ENCODE assay signal across 1 cellular context in the genomic region with DNA sequence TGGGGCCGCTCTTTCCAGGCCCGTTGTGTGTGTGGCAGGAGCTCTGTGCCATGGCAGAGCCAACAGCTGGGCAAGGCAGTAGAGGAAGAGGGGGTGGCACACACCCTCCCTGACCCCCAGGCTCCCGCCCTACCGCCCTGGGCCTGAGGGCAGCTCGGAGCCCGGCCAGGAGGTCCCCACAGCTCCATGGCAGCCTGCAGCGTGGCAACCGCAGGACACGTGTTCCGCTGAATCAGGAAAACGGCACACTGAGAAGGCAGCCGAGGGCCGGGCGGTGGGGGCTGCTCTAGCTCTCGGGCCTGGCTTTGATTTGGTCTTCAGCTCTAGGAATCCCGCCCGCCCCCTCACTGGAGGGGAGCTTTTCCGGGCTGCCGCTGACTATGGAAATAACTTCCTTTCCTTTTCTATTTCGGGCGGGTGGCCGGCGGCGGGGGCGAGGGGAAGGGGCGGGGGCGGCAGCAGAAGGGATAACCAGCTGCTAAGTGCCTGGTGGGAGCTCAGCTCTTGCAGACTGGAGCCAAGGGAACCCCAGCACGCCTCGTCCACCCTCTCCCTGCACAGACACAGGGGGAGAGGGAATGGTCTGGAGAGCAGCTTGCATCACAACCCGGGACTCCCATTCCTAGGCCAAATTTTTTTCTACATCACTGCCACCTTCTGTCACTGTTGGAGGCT.
TF ChIP-seq lines count a peak whose summit lies in the region.

No MANE protein-coding gene starts in this region.

TF ChIP-seq in GM23338, 12 proteins besides CTCF, POLR2A, EP300 and RAD21 (continued from another document):
- TF ChIP-seq REST (IDR thresholded peaks at IDR 0.05; ENCODE audit: unreplicated experiment): no peak
